Comparison of ENCODE assay signal across 1 cellular context in genomic region chr10:45373783-45374450, GRCh38.
TF ChIP-seq lines count a peak whose summit lies in the region.

Gene ALOX5, plus strand, starts transcription at chr10:45374216. Its CDS starts 64 bp downstream, at chr10:45374280.

TF ChIP-seq in K562, 482 proteins besides CTCF, POLR2A, EP300 and RAD21 (continued from another document and continues in another):
- TF ChIP-seq HBP1 (CRISPR knock-in tag; IDR thresholded peaks at IDR 0.05) (no peak), ELF2 (CRISPR knock-in tag; IDR thresholded peaks at IDR 0.05) (peak; percentile 28; the same call in 1 of the 2 replicates), EGR1 (conservative IDR thresholded peaks at IDR 0.05) (peak; percentile 90), VEZF1 (CRISPR knock-in tag; IDR thresholded peaks at IDR 0.05) (peak; percentile 97), RB1 (IDR thresholded peaks at IDR 0.05; ENCODE audit: low read depth) (0 out of 2 replicates have a peak, but pooled peaks have one; percentile 31), EZH2 (IDR thresholded peaks at IDR 0.05; ENCODE audit: borderline replicate concordance, low read depth, low read length) (no peak), NR2C2 (CRISPR knock-in tag; IDR thresholded peaks at IDR 0.05) (0 out of 2 replicates have a peak, but pooled peaks have one; percentile 1), NR2C2 (tag; IDR thresholded peaks at IDR 0.05) (no peak), KDM2B (CRISPR knock-in tag; IDR thresholded peaks at IDR 0.05) (peak; percentile 58; the same call in 1 of the 2 replicates), SREBF1 (IDR thresholded peaks at IDR 0.05; ENCODE audit: borderline replicate concordance, low read depth, low read length) (no peak), STAG1 (CRISPR knock-in tag; IDR thresholded peaks at IDR 0.05; ENCODE audit: borderline replicate concordance) (0 out of 2 replicates have a peak, but pooled peaks have one; percentile 5), KDM5B (IDR thresholded peaks at IDR 0.05; ENCODE audit: insufficient replicate concordance, low read depth, low read length) (peak; percentile 23), NCOA6 (IDR thresholded peaks at IDR 0.05) (0 out of 2 replicates have a peak, but pooled peaks have one; percentile 62), HMGN3 (IDR thresholded peaks at IDR 0.05; ENCODE audit: borderline replicate concordance, extremely low read depth, insufficient read length, low read depth, low read length) (no peak), MYNN (IDR thresholded peaks at IDR 0.05) (0 out of 2 replicates have a peak, but pooled peaks have one; percentile 24), MYNN (CRISPR knock-in tag; IDR thresholded peaks at IDR 0.05) (no peak), ZNF263 (CRISPR knock-in tag; IDR thresholded peaks at IDR 0.05; ENCODE audit: borderline replicate concordance) (no peak), ELF4 (CRISPR knock-in tag; IDR thresholded peaks at IDR 0.05) (no peak), ZEB2 (IDR thresholded peaks at IDR 0.05) (peak; percentile 83), DPF2 (IDR thresholded peaks at IDR 0.05) (peak; percentile 8; the same call in 1 of the 2 replicates), ESRRB (CRISPR knock-in tag; IDR thresholded peaks at IDR 0.05; ENCODE audit: borderline replicate concordance) (no peak), RBFOX2 (IDR thresholded peaks at IDR 0.05; ENCODE audit: low read depth, low read length) (peak; percentile 33; the same call in 1 of the 2 replicates), ZNF76 (CRISPR knock-in tag; IDR thresholded peaks at IDR 0.05; ENCODE audit: borderline replicate concordance) (0 out of 2 replicates have a peak, but pooled peaks have one; percentile 24), TAF9B (IDR thresholded peaks at IDR 0.05; ENCODE audit: partially characterized antibody) (no peak), MNT (conservative IDR thresholded peaks at IDR 0.05) (0 out of 4 replicates have a peak, but pooled peaks of 1 of the 2 experiments have one; percentile 10), ZFP91 (CRISPR knock-in tag; IDR thresholded peaks at IDR 0.05) (no peak), NFIC (IDR thresholded peaks at IDR 0.05) (peak; percentile 62), RBM14 (IDR thresholded peaks at IDR 0.05; ENCODE audit: borderline replicate concordance, insufficient read depth, low read depth, low read length) (no peak), BRD9 (IDR thresholded peaks at IDR 0.05; ENCODE audit: low read depth, partially characterized antibody) (no peak), RREB1 (CRISPR knock-in tag; IDR thresholded peaks at IDR 0.05) (0 out of 2 replicates have a peak, but pooled peaks have one; percentile 23), SAFB (IDR thresholded peaks at IDR 0.05; ENCODE audit: borderline replicate concordance, low read depth, low read length) (0 out of 2 replicates have a peak, but pooled peaks have one; percentile 18), TAF15 (IDR thresholded peaks at IDR 0.05; ENCODE audit: low read depth, low read length) (no peak), NONO (IDR thresholded peaks at IDR 0.05; ENCODE audit: low read depth in 2 of 2, low read length in 1 of 2) (peak in 1 of 2 experiments; percentile 41; a peak in 1 of 4 replicates), ZNF511 (CRISPR knock-in tag; IDR thresholded peaks at IDR 0.05) (0 out of 2 replicates have a peak, but pooled peaks have one; percentile 13), ZBED1 (IDR thresholded peaks at IDR 0.05) (0 out of 2 replicates have a peak, but pooled peaks have one; percentile 28), U2AF2 (optimal IDR thresholded peaks at IDR 0.05; ENCODE audit: low read depth, low read length) (no peak), HDAC2 (IDR thresholded peaks at IDR 0.05) (0 out of 2 replicates have a peak, but pooled peaks have one; percentile 15), MTA3 (IDR thresholded peaks at IDR 0.05; ENCODE audit: borderline replicate concordance) (peak; percentile 19; the same call in 1 of the 2 replicates), UBTF (IDR thresholded peaks at IDR 0.05; ENCODE audit: borderline replicate concordance in 1 of 2, low read depth in 2 of 2, low read length in 2 of 2) (peak in 1 of 2 experiments; percentile 57; a peak in 1 of 4 replicates), RBBP5 (IDR thresholded peaks at IDR 0.05; ENCODE audit: borderline replicate concordance, insufficient read depth, low read length, poor library complexity, severe bottlenecking) (peak; percentile 56)
